In genomic region chr17:82237746-82238561, GRCh38 we compare ENCODE assay signal across 8 cellular contexts. TPM values are rescaled to one million over a fixed set of nuclear protein-coding genes. Genes with fewer than 3 reads are reported as not detected.
A peak's percentile ranks its signal among the peaks of the same experiment; 100 is the strongest.
DNase-seq lines count a peak whose midpoint lies in the region; ATAC-seq and TF ChIP-seq lines count a peak whose summit lies in the region.

No MANE protein-coding gene starts in this region.

- H3K79me2 ChIP-seq in GM23248 (ENCODE audit: insufficient read depth): peaks cover 73% of the 10 kb centered on the region

- H3F3A ChIP-seq in GM23248 (ENCODE audit: insufficient read depth): peaks cover 34% of the 10 kb centered on the region

- peak overlapping the region; percentile 20 for H3K4me2 ChIP-seq in GM23248 (ENCODE audit: unreplicated experiment)

- H4K20me1 ChIP-seq in GM23248 (ENCODE audit: insufficient read depth): peaks cover 7% of the 10 kb centered on the region; the same call in 1 of the 2 replicates

- 46 to 61% methylated on average over 18 to 34 of the region's 34 CpGs for WGBS in GM23248 (ENCODE audit: low coverage in 1 of 2, low lambda C conversion rate in 2 of 2, missing lambda C conversion rate in 2 of 2), 2 experiments

- in situ Hi-C loops in GM23248 (cut with MboI): no loop called here

- ATAC-seq in foreskin keratinocyte (no peak), HG03159 (IDR thresholded peaks at IDR 0.05; ENCODE audit: unreplicated experiment) (no peak)

- DNase-seq in GM23248 (peak; percentile 58), foreskin keratinocyte (no peak), NOMO-1 (lab: John Stamatoyannopoulos, UW; ENCODE audit: unreplicated experiment in 2 of 2) (no peak), SJCRH30 (no peak)
- DNase-seq in effector CD8-positive, alpha-beta T cell (lab: John Stamatoyannopoulos, UW): no peak

- peak overlapping the region; percentile 60 for H3K9ac ChIP-seq in GM23248
- H3K9ac ChIP-seq in skeletal muscle tissue (ENCODE audit: low read depth in 1 of 3, low read length in 3 of 3): peak overlapping the region; percentile 50 to 72 (median 61)

- H3K27me3 ChIP-seq in GM23248 (replicated peaks; ENCODE audit: insufficient read depth) (no peaks in the 10 kb centered on the region), foreskin keratinocyte (no peaks in the 10 kb centered on the region), skeletal muscle tissue (ENCODE audit: control insufficient read depth in 3 of 3, insufficient read depth in 3 of 3, low read length in 3 of 3) (no peaks in the 10 kb centered on the region), SJCRH30 (no peaks in the 10 kb centered on the region)

- H3K9me3 ChIP-seq in GM23248 (ENCODE audit: low read depth): no peaks in the 10 kb centered on the region
- no peaks in the 10 kb centered on the region for H3K9me3 ChIP-seq in skeletal muscle tissue (ENCODE audit: control insufficient read depth in 3 of 3, low read length in 3 of 3)
- H3K9me3 ChIP-seq in SJCRH30 (replicated peaks): no peaks in the 10 kb centered on the region

- no peak for TF ChIP-seq CTCF in VCaP (conservative IDR thresholded peaks at IDR 0.05)
- TF ChIP-seq CTCF in foreskin keratinocyte (conservative IDR thresholded peaks at IDR 0.05): no peak

- no peak overlapping the region for H2AFZ ChIP-seq in GM23248

- H3K4me1 ChIP-seq in GM23248 (ENCODE audit: insufficient read depth): peaks cover 39% of the 10 kb centered on the region
- H3K4me1 ChIP-seq in foreskin keratinocyte: peaks cover 12% of the 10 kb centered on the region
- peaks cover 92 to 97% (median 96%) of the 10 kb centered on the region in 3 donors for H3K4me1 ChIP-seq in skeletal muscle tissue (ENCODE audit: control insufficient read depth in 3 of 3, insufficient read depth in 3 of 3, low read length in 3 of 3)
- H3K4me1 ChIP-seq in SJCRH30: peaks cover 37% of the 10 kb centered on the region

- peak overlapping the region; percentile 18 for H3K4me3 ChIP-seq in GM23248
- peak overlapping the region in 2 of 3 donors; percentile 46 to 64 for H3K4me3 ChIP-seq in skeletal muscle tissue (ENCODE audit: low read length in 3 of 3)
- no peak overlapping the region for H3K4me3 ChIP-seq in SJCRH30

- H3K36me3 ChIP-seq in GM23248 (ENCODE audit: low read depth) (peaks cover 5% of the 10 kb centered on the region; the same call in 1 of the 2 replicates), skeletal muscle tissue (ENCODE audit: control insufficient read depth in 3 of 3, insufficient read depth in 3 of 3, low read length in 3 of 3) (peaks cover 0 to 14% (median 11%) of the 10 kb centered on the region in 3 donors), SJCRH30 (peaks cover 9% of the 10 kb centered on the region)

- no peaks in the 10 kb centered on the region for H3K9me2 ChIP-seq in GM23248 (ENCODE audit: insufficient read depth)

- H3K27ac ChIP-seq in GM23248 (peak overlapping the region; percentile 70), VCaP (peak overlapping the region; percentile 60), foreskin keratinocyte (peak overlapping the region; percentile 37), skeletal muscle tissue (ENCODE audit: low read depth, low read length) (peak overlapping the region; percentile 65), SJCRH30 (no peak overlapping the region)

RNA-seq across cellular contexts. Expression of gene SLC16A3, which starts 9.1 kb away (rescaled TPM):
- total RNA-seq in GM23248 (2014; rRNA removed; shearing (Covaris generic)): 550 and 595 TPM in 2 replicates
- polyA plus RNA-seq in GM23248 (2016; fragmentation: Nextera tagmentation; extraction: Ambion mirVana): 95.5 and 97.7 TPM in 2 replicates
- total RNA-seq in foreskin keratinocyte: 40.9 and 44.3 TPM in 2 replicates
- 47.5 and 54.7 TPM in 2 replicates for polyA plus RNA-seq in foreskin keratinocyte
- total RNA-seq in skeletal muscle tissue: 13.0 TPM
- total RNA-seq in SJCRH30 (2014; rRNA removed; shearing (Covaris generic)): 11.0 and 13.2 TPM in 2 replicates

RNA-seq across cellular contexts. Expression of gene CCDC57, which starts 25.3 kb away (rescaled TPM):
- total RNA-seq in GM23248 (2014; rRNA removed; shearing (Covaris generic)): 12.3 and 15.3 TPM in 2 replicates
- polyA plus RNA-seq in GM23248 (2016; fragmentation: Nextera tagmentation; extraction: Ambion mirVana) (6.2 and 10.6 TPM in 2 replicates), foreskin keratinocyte (17.9 and 18.3 TPM in 2 replicates)
- total RNA-seq in foreskin keratinocyte (19.5 TPM in 2 replicates), skeletal muscle tissue (11.5 TPM)
- total RNA-seq in SJCRH30 (2014; rRNA removed; shearing (Covaris generic)): 23.5 and 24.6 TPM in 2 replicates

RNA-seq across cellular contexts. Expression of gene CSNK1D, which starts 35.5 kb away (rescaled TPM):
- 24.5 and 35.1 TPM in 2 replicates for total RNA-seq in GM23248 (2014; rRNA removed; shearing (Covaris generic))
- polyA plus RNA-seq in GM23248 (2016; fragmentation: Nextera tagmentation; extraction: Ambion mirVana) (102 and 114 TPM in 2 replicates), foreskin keratinocyte (75.6 and 81.9 TPM in 2 replicates)
- total RNA-seq in foreskin keratinocyte (57.7 and 62.8 TPM in 2 replicates), skeletal muscle tissue (21.4 TPM)
- total RNA-seq in SJCRH30 (2014; rRNA removed; shearing (Covaris generic)): 70.5 and 88.7 TPM in 2 replicates

Comparison
In these comparisons a context has a peak if more than half of its experiments do, and no peak if none do; other contexts are left out.
1. RNA of gene SLC16A3, which starts 9.1 kb away (total RNA-seq): 550 to 595 TPM in GM23248; 40.9 to 44.3 TPM in foreskin keratinocyte, 13.0 TPM in skeletal muscle tissue (single experiment) and 11.0 to 13.2 TPM in SJCRH30; every median in the first group is over 10 times any median in the second.